Comparison of ENCODE assay signal across 20 cellular contexts in the genomic region with DNA sequence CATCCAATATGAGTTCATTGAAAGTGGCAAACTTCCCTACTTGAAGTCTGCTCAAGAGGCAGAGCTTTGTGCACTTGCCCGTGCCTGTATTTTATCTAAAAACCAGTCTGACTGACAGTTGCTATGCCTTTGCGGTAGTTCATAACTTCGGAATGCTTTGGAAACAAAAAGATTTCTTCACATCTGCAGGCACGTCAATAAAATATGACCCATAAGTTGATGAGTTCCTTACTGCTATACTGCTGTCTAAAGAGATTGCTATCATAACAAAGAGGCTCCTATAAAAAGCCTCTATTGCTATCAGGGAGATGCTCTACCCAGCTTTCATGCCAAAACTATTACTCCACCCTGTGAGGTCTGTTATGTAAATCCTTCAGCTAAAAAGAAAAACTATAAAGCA. TPM values are rescaled to one million over a fixed set of nuclear protein-coding genes. Genes with fewer than 3 reads are reported as not detected.
A peak's percentile ranks its signal among the peaks of the same experiment; 100 is the strongest.
DNase-seq lines count a peak whose midpoint lies in the region; ATAC-seq and TF ChIP-seq lines count a peak whose summit lies in the region.
"Had no signal": no experiment of that assay in that cellular context is flagged by ENCODE, and none has a peak within 500 bp of the region (broad histone marks: within the 10 kb centered on the region; RNA-seq: fewer than 3 reads in every experiment).

No MANE protein-coding gene starts in this region.

- POLR2A ChIA-PET in SK-N-SH (lab: Yijun Ruan, JAX): no interaction called here

- H3K4me1 ChIP-seq in SK-N-SH (ENCODE audit: control insufficient read depth in 1 of 2, insufficient read depth in 2 of 2, low read depth in 1 of 2, low read length in 1 of 2): peaks cover 0 to 22% of the 10 kb centered on the region in 2 experiments; a peak in 2 of 4 replicates
- H3K4me1 ChIP-seq: psoas muscle had no signal

- H3K27me3 Mint-ChIP-seq in natural killer cell treated with Interleukin-12 subunit alpha and Interleukin-12 subunit beta and Interleukin-15 and Interleukin-18, amount 100 ng/mL, for 72 hours: peaks cover 11 to 16% of the 10 kb centered on the region in 2 donors
- H3K27me3 Mint-ChIP-seq in progenitor cell of endocrine pancreas: no peaks in the 10 kb centered on the region

- H3K4me3 ChIP-seq in SK-N-SH (ENCODE audit: low read depth in 2 of 2, low read length in 1 of 2) (no peak overlapping the region), fibroblast of mammary gland (ENCODE audit: control insufficient read depth, low read depth, low read length) (no peak overlapping the region)
- H3K4me3 ChIP-seq: psoas muscle, skin epidermis had no signal

- peak overlapping the region; percentile 51 to 61; a peak in 3 of 4 replicates for H3K27ac ChIP-seq in SK-N-SH (ENCODE audit: low read depth in 2 of 2, low read length in 1 of 2)
- H3K27ac ChIP-seq: psoas muscle, skin epidermis had no signal

- H2AFZ ChIP-seq in SK-N-SH (ENCODE audit: low read depth): no peak overlapping the region

- peaks cover 11% of the 10 kb centered on the region for H3F3A ChIP-seq in SK-N-SH (replicated peaks; ENCODE audit: insufficient read depth)

- DNase-seq in A172 (ENCODE audit: low spot score): peak; percentile 26
- peak; percentile 17 for DNase-seq in GM03348 (ENCODE audit: low spot score)
- DNase-seq in SK-N-SH: no peak
- DNase-seq in fibroblast of mammary gland (ENCODE audit: low read depth): peak; percentile 21
- no peak for DNase-seq in natural killer cell treated with Interleukin-12 subunit alpha and Interleukin-12 subunit beta and Interleukin-15 and Interleukin-18, amount 100 ng/mL, for 72 hours (ENCODE audit: low spot score)
- DNase-seq in progenitor cell of endocrine pancreas (ENCODE audit: low spot score, unreplicated experiment): no peak
- DNase-seq: activated CD4-positive, alpha-beta T cell treated with anti-CD3 and anti-CD28 coated beads for 48 hours; amygdala; caudate nucleus; CD4-positive, CD25-positive, alpha-beta regulatory T cell; DMS79; effector CD8-positive, alpha-beta T cell; NCI-H1105 treated with DMSO at 0.1 percent for 48 hours; NCI-H526; psoas muscle; stimulated activated CD4-positive, alpha-beta T cell treated with anti-CD3 and anti-CD28 coated beads, Interleukin-4, amount 100 ng/mL, for 1 hour; T-cell had no signal

- no peaks in the 10 kb centered on the region for H3K36me3 Mint-ChIP-seq in natural killer cell treated with Interleukin-12 subunit alpha and Interleukin-12 subunit beta and Interleukin-15 and Interleukin-18, amount 100 ng/mL, for 72 hours
- H3K36me3 Mint-ChIP-seq in progenitor cell of endocrine pancreas (ENCODE audit: insufficient read depth): no peaks in the 10 kb centered on the region
- H3K36me3 Mint-ChIP-seq: CD4-positive, CD25-positive, alpha-beta regulatory T cell; T-cell had no signal

- no peak overlapping the region for H3K27ac Mint-ChIP-seq in natural killer cell treated with Interleukin-12 subunit alpha and Interleukin-12 subunit beta and Interleukin-15 and Interleukin-18, amount 100 ng/mL, for 72 hours
- no peak overlapping the region for H3K27ac Mint-ChIP-seq in progenitor cell of endocrine pancreas
- H3K27ac Mint-ChIP-seq: CD4-positive, CD25-positive, alpha-beta regulatory T cell; T-cell had no signal

- H3K4me2 ChIP-seq in SK-N-SH: peak overlapping the region; percentile 45; the same call in 1 of the 2 replicates

- CTCF ChIA-PET in SK-N-SH (lab: Yijun Ruan, JAX): interaction anchor here (0.8 to 1.3 kb wide), 4 partner anchors 19 to 49 kb away, joined by 3 to 5 read pairs (median 3); no protein-coding TSS in a partner anchor

- H3K9me3 ChIP-seq in SK-N-SH: no peaks in the 10 kb centered on the region
- H3K9me3 ChIP-seq: psoas muscle had no signal

- H4K20me1 ChIP-seq in SK-N-SH (ENCODE audit: insufficient read depth): no peaks in the 10 kb centered on the region

- no peaks in the 10 kb centered on the region for H3K36me3 ChIP-seq in SK-N-SH (replicated peaks in 1 of 2; ENCODE audit: control insufficient read depth in 1 of 2, insufficient read depth in 2 of 2, low read length in 1 of 2)

- TF ChIP-seq EP300 in SK-N-SH (IDR thresholded peaks at IDR 0.05; ENCODE audit: borderline replicate concordance in 1 of 2, low read depth in 1 of 2, low read length in 1 of 2): peak; percentile 76 to 91

- 6% methylated on average over 4 of the region's 4 CpGs for WGBS in SK-N-SH (ENCODE audit: low lambda C conversion rate)

- TF ChIP-seq CTCF in SK-N-SH (IDR thresholded peaks at IDR 0.05): no peak
- no peak for TF ChIP-seq CTCF in fibroblast of mammary gland (conservative IDR thresholded peaks at IDR 0.05; ENCODE audit: control insufficient read depth, insufficient read depth, low read depth, low read length)
- no peak for TF ChIP-seq CTCF in progenitor cell of endocrine pancreas (IDR thresholded peaks at IDR 0.05; ENCODE audit: unreplicated experiment)

- no peaks in the 10 kb centered on the region for H3K79me2 ChIP-seq in SK-N-SH (ENCODE audit: insufficient read depth)

- TF ChIP-seq RAD21 in SK-N-SH (IDR thresholded peaks at IDR 0.05; ENCODE audit: low read length): no peak

- no peaks in the 10 kb centered on the region for H3K4me1 Mint-ChIP-seq in natural killer cell treated with Interleukin-12 subunit alpha and Interleukin-12 subunit beta and Interleukin-15 and Interleukin-18, amount 100 ng/mL, for 72 hours (ENCODE audit: low read depth in 2 of 2)
- H3K4me1 Mint-ChIP-seq in progenitor cell of endocrine pancreas (ENCODE audit: low read depth): peaks cover 15% of the 10 kb centered on the region
- H3K4me1 Mint-ChIP-seq: CD4-positive, CD25-positive, alpha-beta regulatory T cell; T-cell had no signal

- no peaks in the 10 kb centered on the region for H3K9me3 Mint-ChIP-seq in natural killer cell treated with Interleukin-12 subunit alpha and Interleukin-12 subunit beta and Interleukin-15 and Interleukin-18, amount 100 ng/mL, for 72 hours
- H3K9me3 Mint-ChIP-seq in progenitor cell of endocrine pancreas (ENCODE audit: low read depth): no peaks in the 10 kb centered on the region
- H3K9me3 Mint-ChIP-seq: CD4-positive, CD25-positive, alpha-beta regulatory T cell; T-cell had no signal

- no peak overlapping the region for H3K9ac ChIP-seq in SK-N-SH

- no peaks in the 10 kb centered on the region for H3K27me3 ChIP-seq in SK-N-SH (ENCODE audit: insufficient read depth)

- H3K9me2 ChIP-seq in SK-N-SH: no peaks in the 10 kb centered on the region

- no peak for ATAC-seq in natural killer cell treated with Interleukin-12 subunit alpha and Interleukin-12 subunit beta and Interleukin-15 and Interleukin-18, amount 100 ng/mL, for 72 hours
- no peak for ATAC-seq in HG02840 (IDR thresholded peaks at IDR 0.05; ENCODE audit: low FRiP score, unreplicated experiment)
- no peak for ATAC-seq in HG03378 (IDR thresholded peaks at IDR 0.05; ENCODE audit: unreplicated experiment)
- ATAC-seq: psoas muscle, T-cell had no signal

- H3K4me3 Mint-ChIP-seq in natural killer cell treated with Interleukin-12 subunit alpha and Interleukin-12 subunit beta and Interleukin-15 and Interleukin-18, amount 100 ng/mL, for 72 hours: no peak overlapping the region
- H3K4me3 Mint-ChIP-seq in progenitor cell of endocrine pancreas (ENCODE audit: low read depth): no peak overlapping the region
- H3K4me3 Mint-ChIP-seq: CD4-positive, CD25-positive, alpha-beta regulatory T cell; T-cell had no signal

TF ChIP-seq in SK-N-SH, 30 proteins besides CTCF, POLR2A, EP300 and RAD21 (continues in another document):
- TF ChIP-seq RXRA (IDR thresholded peaks at IDR 0.05; ENCODE audit: borderline replicate concordance, low read depth) (peak; percentile 64; the same call in 1 of the 2 replicates), JUND (IDR thresholded peaks at IDR 0.05) (peak; percentile 83), YY1 (IDR thresholded peaks at IDR 0.05; ENCODE audit: low read depth) (no peak), RFX5 (IDR thresholded peaks at IDR 0.05; ENCODE audit: low read length) (no peak)
- TF ChIP-seq, protein P1, sequence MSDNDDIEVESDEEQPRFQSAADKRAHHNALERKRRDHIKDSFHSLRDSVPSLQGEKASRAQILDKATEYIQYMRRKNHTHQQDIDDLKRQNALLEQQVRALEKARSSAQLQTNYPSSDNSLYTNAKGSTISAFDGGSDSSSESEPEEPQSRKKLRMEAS (IDR thresholded peaks at IDR 0.05; ENCODE audit: low read depth): peak; percentile 47; the same call in 1 of the 2 replicates
- TF ChIP-seq, protein P2, sequence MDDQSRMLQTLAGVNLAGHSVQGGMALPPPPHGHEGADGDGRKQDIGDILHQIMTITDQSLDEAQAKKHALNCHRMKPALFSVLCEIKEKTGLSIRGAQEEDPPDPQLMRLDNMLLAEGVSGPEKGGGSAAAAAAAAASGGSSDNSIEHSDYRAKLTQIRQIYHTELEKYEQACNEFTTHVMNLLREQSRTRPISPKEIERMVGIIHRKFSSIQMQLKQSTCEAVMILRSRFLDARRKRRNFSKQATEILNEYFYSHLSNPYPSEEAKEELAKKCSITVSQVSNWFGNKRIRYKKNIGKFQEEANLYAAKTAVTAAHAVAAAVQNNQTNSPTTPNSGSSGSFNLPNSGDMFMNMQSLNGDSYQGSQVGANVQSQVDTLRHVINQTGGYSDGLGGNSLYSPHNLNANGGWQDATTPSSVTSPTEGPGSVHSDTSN (IDR thresholded peaks at IDR 0.05): peak; percentile 97
- TF ChIP-seq, protein P3, sequence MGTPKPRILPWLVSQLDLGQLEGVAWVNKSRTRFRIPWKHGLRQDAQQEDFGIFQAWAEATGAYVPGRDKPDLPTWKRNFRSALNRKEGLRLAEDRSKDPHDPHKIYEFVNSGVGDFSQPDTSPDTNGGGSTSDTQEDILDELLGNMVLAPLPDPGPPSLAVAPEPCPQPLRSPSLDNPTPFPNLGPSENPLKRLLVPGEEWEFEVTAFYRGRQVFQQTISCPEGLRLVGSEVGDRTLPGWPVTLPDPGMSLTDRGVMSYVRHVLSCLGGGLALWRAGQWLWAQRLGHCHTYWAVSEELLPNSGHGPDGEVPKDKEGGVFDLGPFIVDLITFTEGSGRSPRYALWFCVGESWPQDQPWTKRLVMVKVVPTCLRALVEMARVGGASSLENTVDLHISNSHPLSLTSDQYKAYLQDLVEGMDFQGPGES (IDR thresholded peaks at IDR 0.05; ENCODE audit: low read depth, low read length): no peak
- TF ChIP-seq, protein P4, sequence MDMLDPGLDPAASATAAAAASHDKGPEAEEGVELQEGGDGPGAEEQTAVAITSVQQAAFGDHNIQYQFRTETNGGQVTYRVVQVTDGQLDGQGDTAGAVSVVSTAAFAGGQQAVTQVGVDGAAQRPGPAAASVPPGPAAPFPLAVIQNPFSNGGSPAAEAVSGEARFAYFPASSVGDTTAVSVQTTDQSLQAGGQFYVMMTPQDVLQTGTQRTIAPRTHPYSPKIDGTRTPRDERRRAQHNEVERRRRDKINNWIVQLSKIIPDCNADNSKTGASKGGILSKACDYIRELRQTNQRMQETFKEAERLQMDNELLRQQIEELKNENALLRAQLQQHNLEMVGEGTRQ (IDR thresholded peaks at IDR 0.05; ENCODE audit: borderline replicate concordance, low read depth, low read length): no peak

RNA-seq across cellular contexts. Expression of a gene that starts 25.4 kb away (rescaled TPM):
- total RNA-seq in A172 (2014; rRNA removed; shearing (Covaris generic)): 46.2 and 57.7 TPM in 2 replicates
- 16.0 and 21.6 TPM in 2 replicates for polyA plus RNA-seq in SK-N-SH (2012; rRNA removed)
- polyA plus RNA-seq in SK-N-SH (2012; cell fraction: cytosol; rRNA removed): 21.7 and 24.1 TPM in 2 replicates
- polyA plus RNA-seq in SK-N-SH (2012; cell fraction: nucleus; rRNA removed): 10.3 and 20.5 TPM in 2 replicates
- total RNA-seq in natural killer cell treated with Interleukin-12 subunit alpha and Interleukin-12 subunit beta and Interleukin-15 and Interleukin-18, amount 100 ng/mL, for 72 hours: 10 to 100 TPM; 39.3 to 46.0 TPM
- 53.9 and 56.9 TPM in 2 replicates for total RNA-seq in progenitor cell of endocrine pancreas

Comparison
In these comparisons a context has a peak if more than half of its experiments do, and no peak if none do; other contexts are left out.
1. DNase-seq: peak in A172 (single experiment), GM03348 (single experiment) and fibroblast of mammary gland (single experiment); none in SK-N-SH (single experiment), natural killer cell treated with Interleukin-12 subunit alpha and Interleukin-12 subunit beta and Interleukin-15 and Interleukin-18, amount 100 ng/mL, for 72 hours (single experiment) and progenitor cell of endocrine pancreas (single experiment).